In genomic region chr9:13427587-13427986, GRCh38 we compare ENCODE assay signal across 9 cellular contexts.
DNase-seq lines count a peak whose midpoint lies in the region; ATAC-seq and TF ChIP-seq lines count a peak whose summit lies in the region.
"Had no signal": no experiment of that assay in that cellular context is flagged by ENCODE, and none has a peak within 500 bp of the region (broad histone marks: within the 10 kb centered on the region; RNA-seq: fewer than 3 reads in every experiment).

No MANE protein-coding gene starts in this region.

- H3K9me3 Mint-ChIP-seq in MCF 10A (ENCODE audit: unreplicated experiment) (no peaks in the 10 kb centered on the region), T-cell (peaks cover 0 to 4% (median 0%) of the 10 kb centered on the region in 3 donors)
- H3K9me3 Mint-ChIP-seq: dendritic cell treated with granulocyte-macrophage colony-stimulating factor and Interleukin-4, amounts not matched to agents 40 ng/mL and 50 ng/mL, for 4 days had no signal

- H3K4me3 Mint-ChIP-seq in MCF 10A (ENCODE audit: unreplicated experiment) (no peak overlapping the region), T-cell (no peak overlapping the region)
- H3K4me3 Mint-ChIP-seq: dendritic cell treated with granulocyte-macrophage colony-stimulating factor and Interleukin-4, amounts not matched to agents 40 ng/mL and 50 ng/mL, for 4 days had no signal

- TF ChIP-seq CTCF in GM13977 (IDR thresholded peaks at IDR 0.05; ENCODE audit: extremely low read depth, insufficient read depth, missing control alignments) (peak; percentile 71), MCF 10A (IDR thresholded peaks at IDR 0.05; ENCODE audit: unreplicated experiment) (peak; percentile 69)

- H3K27me3 Mint-ChIP-seq in MCF 10A (ENCODE audit: insufficient read depth, unreplicated experiment) = no peaks in the 10 kb centered on the region
- no peaks in the 10 kb centered on the region for H3K27me3 Mint-ChIP-seq in T-cell
- H3K27me3 Mint-ChIP-seq: dendritic cell treated with granulocyte-macrophage colony-stimulating factor and Interleukin-4, amounts not matched to agents 40 ng/mL and 50 ng/mL, for 4 days had no signal

- DNase-seq in AG08395 (ENCODE audit: low spot score) = peak; percentile 35
- DNase-seq in GM13977 (ENCODE audit: low spot score) = peak; percentile 37
- peak; percentile 74 for DNase-seq in NCI-H345 treated with DMSO at 0.1 percent for 48 hours (lab: John Stamatoyannopoulos, UW; ENCODE audit: unreplicated experiment)
- DNase-seq in MCF 10A (ENCODE audit: unreplicated experiment) = peak; percentile 67
- peak; percentile 27 for DNase-seq in kidney glomerular epithelial cell (lab: John Stamatoyannopoulos, UW)
- DNase-seq in T-cell = no peak
- no peak for DNase-seq in middle frontal gyrus (ENCODE audit: extremely low spot score, low spot score)

- H3K36me3 Mint-ChIP-seq in MCF 10A (ENCODE audit: insufficient read depth, unreplicated experiment) = no peaks in the 10 kb centered on the region
- H3K36me3 Mint-ChIP-seq in T-cell = no peaks in the 10 kb centered on the region

- POLR2A ChIA-PET in MCF 10A (lab: Yijun Ruan, JAX) = interaction anchor here (0.8 to 2.5 kb wide), 8 partner anchors 12 to 1006 kb away, joined by 3 to 10 read pairs (median 4); no protein-coding TSS in a partner anchor
- POLR2A ChIA-PET in T-cell (lab: Charles Lee) = no interaction called here

- H3K4me1 Mint-ChIP-seq in MCF 10A (ENCODE audit: insufficient read depth, unreplicated experiment) = no peaks in the 10 kb centered on the region
- no peaks in the 10 kb centered on the region for H3K4me1 Mint-ChIP-seq in T-cell

- CTCF ChIA-PET in MCF 10A (lab: Yijun Ruan, JAX) = interaction anchor here (0.5 to 5.1 kb wide), 59 partner anchors 8 to 1704 kb away, joined by 3 to 64 read pairs (median 3); no protein-coding TSS in a partner anchor
- CTCF ChIA-PET in T-cell (lab: Charles Lee) = interaction anchor here (0.7 to 3.1 kb wide), 4 partner anchors 10 to 926 kb away, joined by 3 to 26 read pairs (median 5); no protein-coding TSS in a partner anchor

- no peak for ATAC-seq in T-cell (replicated peaks in 1 of 4)
- no peak for ATAC-seq in GM21723 (IDR thresholded peaks at IDR 0.05; ENCODE audit: unreplicated experiment)

- BruUV-seq in MCF 10A (replicated peaks; lab: Mats Ljungman, UMichigan) = no TSS peak

- intact Hi-C loops in MCF 10A (cut with micrococcal nuclease) = loop anchor here (1.0 to 5.0 kb wide), 7 partner anchors 75 to 1710 kb away; no protein-coding TSS in a partner anchor

- in situ Hi-C loops in GM13977 (cut with MboI; ENCODE audit: low pct_unique_long_range_greater_than_20kb, low sequenced_read_pairs, unreplicated experiment) = loop anchor here (10.0 kb wide), 1 partner anchor 927 kb away; no protein-coding TSS in a partner anchor

- H3K27ac Mint-ChIP-seq in MCF 10A (ENCODE audit: low read depth, unreplicated experiment) = no peak overlapping the region
- no peak overlapping the region for H3K27ac Mint-ChIP-seq in T-cell
- H3K27ac Mint-ChIP-seq: dendritic cell treated with granulocyte-macrophage colony-stimulating factor and Interleukin-4, amounts not matched to agents 40 ng/mL and 50 ng/mL, for 4 days had no signal

Comparison
In these comparisons a context has a peak if more than half of its experiments do, and no peak if none do; other contexts are left out.
1. DNase-seq: peak in AG08395 (single experiment), GM13977 (single experiment), NCI-H345 treated with DMSO at 0.1 percent for 48 hours (single experiment), MCF 10A (single experiment) and kidney glomerular epithelial cell (single experiment); none in T-cell (0 of 34) and middle frontal gyrus (single experiment).